ENCODE assay signal across 11 cellular contexts in the genomic region with DNA sequence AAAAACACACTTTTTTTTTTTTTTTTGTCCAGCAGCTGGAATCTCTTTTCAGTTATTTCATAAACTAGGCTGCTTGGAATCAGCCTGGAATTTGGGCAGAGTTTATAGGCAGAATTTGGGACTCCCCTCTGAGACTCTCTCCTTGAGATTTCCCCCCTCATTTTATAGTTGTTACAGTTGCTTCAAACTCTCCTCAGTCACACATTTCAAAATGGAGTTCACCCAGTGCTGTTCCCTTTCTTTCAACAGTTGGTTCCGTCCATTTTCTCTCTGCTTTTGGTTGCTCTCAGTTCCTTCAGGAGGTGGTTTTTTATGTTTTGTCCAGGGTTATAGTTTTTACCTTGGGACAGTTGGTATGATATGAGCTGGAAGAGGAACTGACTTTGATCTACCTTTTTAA. TPM values are rescaled to one million over a fixed set of nuclear protein-coding genes. Genes with fewer than 3 reads are reported as not detected.
DNase-seq lines count a peak whose midpoint lies in the region; ATAC-seq and TF ChIP-seq lines count a peak whose summit lies in the region.
"Had no signal": no experiment of that assay in that cellular context is flagged by ENCODE, and none has a peak within 500 bp of the region (broad histone marks: within the 10 kb centered on the region; RNA-seq: fewer than 3 reads in every experiment).

No MANE protein-coding gene starts in this region.

- ATAC-seq in HG02759 (IDR thresholded peaks at IDR 0.05; ENCODE audit: unreplicated experiment) (peak; percentile 4), GM19328 (IDR thresholded peaks at IDR 0.05; ENCODE audit: unreplicated experiment) (no peak)

- H3K27ac ChIP-seq in WERI-Rb-1 = peak overlapping the region; percentile 18; the same call in 1 of the 2 replicates
- H3K27ac ChIP-seq: ascending aorta, psoas muscle, upper lobe of left lung had no signal

- H3K9me3 Mint-ChIP-seq in activated CD4-positive, alpha-beta T cell treated with anti-CD3 and anti-CD28 coated beads, Interleukin-2, amount 10 ng/mL, durations not matched to agents 24 days and 14 days = no peaks in the 10 kb centered on the region
- no peaks in the 10 kb centered on the region for H3K9me3 Mint-ChIP-seq in osteocyte (ENCODE audit: unreplicated experiment)

- no peak for TF ChIP-seq CTCF in WERI-Rb-1 (IDR thresholded peaks at IDR 0.05; ENCODE audit: low read depth, low read length)
- TF ChIP-seq CTCF in osteocyte (IDR thresholded peaks at IDR 0.05) = no peak

- intact Hi-C loops in activated CD4-positive, alpha-beta T cell treated with anti-CD3 and anti-CD28 coated beads, Interleukin-2, amount 10 ng/mL, durations not matched to agents 24 days and 14 days (cut with micrococcal nuclease) = loop anchor here (1.0 to 5.0 kb wide), 3 partner anchors 25 to 151 kb away; partner anchors contain the start of gene LETM1

- H3K4me1 Mint-ChIP-seq in activated CD4-positive, alpha-beta T cell treated with anti-CD3 and anti-CD28 coated beads, Interleukin-2, amount 10 ng/mL, durations not matched to agents 24 days and 14 days = peaks cover 57% of the 10 kb centered on the region
- peaks cover 15% of the 10 kb centered on the region for H3K4me1 Mint-ChIP-seq in osteocyte (ENCODE audit: unreplicated experiment)

- peak overlapping the region; percentile 28 for H3K4me3 Mint-ChIP-seq in activated CD4-positive, alpha-beta T cell treated with anti-CD3 and anti-CD28 coated beads, Interleukin-2, amount 10 ng/mL, durations not matched to agents 24 days and 14 days
- no peak overlapping the region for H3K4me3 Mint-ChIP-seq in osteocyte (ENCODE audit: unreplicated experiment)

- no peaks in the 10 kb centered on the region for H3K27me3 ChIP-seq in WERI-Rb-1 (ENCODE audit: insufficient read depth, low read depth, severe bottlenecking)
- H3K27me3 ChIP-seq: ascending aorta, upper lobe of left lung had no signal

- peaks cover 77% of the 10 kb centered on the region for H3K36me3 ChIP-seq in WERI-Rb-1

- H3K4me3 ChIP-seq in WERI-Rb-1 (ENCODE audit: low read depth, low read length) = no peak overlapping the region
- H3K4me3 ChIP-seq: ascending aorta, psoas muscle, upper lobe of left lung had no signal

- no peaks in the 10 kb centered on the region for H3K27me3 Mint-ChIP-seq in activated CD4-positive, alpha-beta T cell treated with anti-CD3 and anti-CD28 coated beads, Interleukin-2, amount 10 ng/mL, durations not matched to agents 24 days and 14 days
- no peaks in the 10 kb centered on the region for H3K27me3 Mint-ChIP-seq in osteocyte (ENCODE audit: unreplicated experiment)

- H3K27ac Mint-ChIP-seq in activated CD4-positive, alpha-beta T cell treated with anti-CD3 and anti-CD28 coated beads, Interleukin-2, amount 10 ng/mL, durations not matched to agents 24 days and 14 days = peak overlapping the region; percentile 86
- H3K27ac Mint-ChIP-seq in osteocyte (ENCODE audit: unreplicated experiment) = peak overlapping the region; percentile 79

- H3K9me3 ChIP-seq in WERI-Rb-1 (ENCODE audit: severe bottlenecking) = no peaks in the 10 kb centered on the region
- H3K9me3 ChIP-seq: ascending aorta, psoas muscle, upper lobe of left lung had no signal

- peaks cover 41% of the 10 kb centered on the region for H3K36me3 Mint-ChIP-seq in activated CD4-positive, alpha-beta T cell treated with anti-CD3 and anti-CD28 coated beads, Interleukin-2, amount 10 ng/mL, durations not matched to agents 24 days and 14 days (ENCODE audit: low read depth)
- H3K36me3 Mint-ChIP-seq in osteocyte (ENCODE audit: unreplicated experiment) = peaks cover 12% of the 10 kb centered on the region

- DNase-seq in activated CD4-positive, alpha-beta T cell treated with anti-CD3 and anti-CD28 coated beads, Interleukin-2, amount 10 ng/mL, durations not matched to agents 24 days and 14 days = no peak
- DNase-seq in activated CD4-positive, alpha-beta T cell treated with anti-CD3 and anti-CD28 coated beads, Interleukin-2, amount 50 U/mL, for 4 hours = no peak
- DNase-seq in WERI-Rb-1 (no peak), osteocyte (ENCODE audit: extremely low spot score, unreplicated experiment) (no peak), SKM-1 (lab: John Stamatoyannopoulos, UW; ENCODE audit: unreplicated experiment) (no peak), SIG-M5 treated with dmso at 0.1 percent for 504 hours (lab: John Stamatoyannopoulos, UW; ENCODE audit: unreplicated experiment) (no peak)

RNA-seq across cellular contexts. Expression of gene NSD2, which starts 27.5 kb away (rescaled TPM):
- total RNA-seq in activated CD4-positive, alpha-beta T cell treated with anti-CD3 and anti-CD28 coated beads, Interleukin-2, amount 10 ng/mL, durations not matched to agents 24 days and 14 days = 208 and 214 TPM in 2 replicates
- total RNA-seq in osteocyte = 63.4 and 66.4 TPM in 2 replicates

RNA-seq across cellular contexts. Expression of gene LETM1, which starts 42.7 kb away (rescaled TPM):
- total RNA-seq in activated CD4-positive, alpha-beta T cell treated with anti-CD3 and anti-CD28 coated beads, Interleukin-2, amount 10 ng/mL, durations not matched to agents 24 days and 14 days = 97.2 and 98.7 TPM in 2 replicates
- total RNA-seq in osteocyte = 48.2 and 49.9 TPM in 2 replicates
